1 cellular context compared by ENCODE assay signal in the genomic region with DNA sequence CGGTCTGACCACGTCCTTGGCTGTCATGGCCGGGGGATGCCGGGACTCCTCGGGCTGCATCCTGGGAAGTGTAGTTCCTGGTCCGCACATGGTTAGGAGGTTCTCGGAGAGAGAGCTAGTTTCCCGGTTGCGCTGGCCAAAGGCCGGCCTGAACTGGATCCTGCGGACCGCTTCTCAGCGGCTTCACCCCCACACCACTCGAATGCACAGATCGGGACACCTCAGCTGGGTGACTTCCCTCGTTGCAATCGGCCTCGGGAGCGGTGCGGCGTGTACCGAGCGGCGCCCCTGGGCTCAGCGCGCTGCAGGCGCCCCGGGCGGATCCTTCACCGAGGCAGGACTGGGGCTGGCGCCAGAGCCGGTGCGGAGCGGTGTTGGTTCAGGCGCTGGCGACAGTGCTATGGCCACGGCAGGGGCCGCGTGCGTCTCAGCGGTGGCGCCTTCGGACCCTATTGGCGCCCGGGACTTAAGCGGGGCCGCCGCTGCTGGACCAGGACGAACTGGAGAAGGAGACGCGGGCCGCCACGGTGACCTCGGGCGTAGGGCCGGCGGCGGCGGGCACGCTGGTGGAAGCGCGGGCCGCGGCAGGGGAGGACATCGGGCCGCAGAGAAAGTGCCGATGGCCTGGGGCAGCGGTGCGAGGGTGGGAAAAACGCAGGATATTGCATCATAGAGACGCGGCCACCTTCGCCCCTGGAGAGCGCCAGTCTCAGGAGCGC.
A peak's percentile ranks its signal among the peaks of the same experiment; 100 is the strongest.
TF ChIP-seq lines count a peak whose summit lies in the region.

No MANE protein-coding gene starts in this region.

TF ChIP-seq in HEK293, 187 proteins besides CTCF, POLR2A, EP300 and RAD21 (continued from another document):
- TF ChIP-seq, protein P1, sequence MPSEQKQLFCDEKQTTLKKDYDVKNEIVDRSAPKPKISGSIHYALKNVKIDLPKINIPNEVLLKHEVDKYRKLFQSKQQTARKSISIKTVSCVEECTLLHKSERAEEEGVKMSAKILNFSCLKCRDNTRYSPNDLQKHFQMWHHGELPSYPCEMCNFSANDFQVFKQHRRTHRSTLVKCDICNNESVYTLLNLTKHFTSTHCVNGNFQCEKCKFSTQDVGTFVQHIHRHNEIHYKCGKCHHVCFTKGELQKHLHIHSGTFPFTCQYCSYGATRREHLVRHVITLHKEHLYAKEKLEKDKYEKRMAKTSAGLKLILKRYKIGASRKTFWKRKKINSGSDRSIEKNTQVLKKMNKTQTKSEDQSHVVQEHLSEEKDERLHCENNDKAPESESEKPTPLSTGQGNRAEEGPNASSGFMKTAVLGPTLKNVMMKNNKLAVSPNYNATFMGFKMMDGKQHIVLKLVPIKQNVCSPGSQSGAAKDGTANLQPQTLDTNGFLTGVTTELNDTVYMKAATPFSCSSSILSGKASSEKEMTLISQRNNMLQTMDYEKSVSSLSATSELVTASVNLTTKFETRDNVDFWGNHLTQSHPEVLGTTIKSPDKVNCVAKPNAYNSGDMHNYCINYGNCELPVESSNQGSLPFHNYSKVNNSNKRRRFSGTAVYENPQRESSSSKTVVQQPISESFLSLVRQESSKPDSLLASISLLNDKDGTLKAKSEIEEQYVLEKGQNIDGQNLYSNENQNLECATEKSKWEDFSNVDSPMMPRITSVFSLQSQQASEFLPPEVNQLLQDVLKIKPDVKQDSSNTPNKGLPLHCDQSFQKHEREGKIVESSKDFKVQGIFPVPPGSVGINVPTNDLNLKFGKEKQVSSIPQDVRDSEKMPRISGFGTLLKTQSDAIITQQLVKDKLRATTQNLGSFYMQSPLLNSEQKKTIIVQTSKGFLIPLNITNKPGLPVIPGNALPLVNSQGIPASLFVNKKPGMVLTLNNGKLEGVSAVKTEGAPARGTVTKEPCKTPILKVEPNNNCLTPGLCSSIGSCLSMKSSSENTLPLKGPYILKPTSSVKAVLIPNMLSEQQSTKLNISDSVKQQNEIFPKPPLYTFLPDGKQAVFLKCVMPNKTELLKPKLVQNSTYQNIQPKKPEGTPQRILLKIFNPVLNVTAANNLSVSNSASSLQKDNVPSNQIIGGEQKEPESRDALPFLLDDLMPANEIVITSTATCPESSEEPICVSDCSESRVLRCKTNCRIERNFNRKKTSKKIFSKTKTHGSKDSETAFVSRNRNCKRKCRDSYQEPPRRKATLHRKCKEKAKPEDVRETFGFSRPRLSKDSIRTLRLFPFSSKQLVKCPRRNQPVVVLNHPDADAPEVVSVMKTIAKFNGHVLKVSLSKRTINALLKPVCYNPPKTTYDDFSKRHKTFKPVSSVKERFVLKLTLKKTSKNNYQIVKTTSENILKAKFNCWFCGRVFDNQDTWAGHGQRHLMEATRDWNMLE (tag by site-specific recombination; conservative IDR thresholded peaks at IDR 0.05; ENCODE audit: low read depth): 0 out of 2 replicates have a peak, but pooled peaks have one; percentile 28
